20 cellular contexts compared by ENCODE assay signal in the genomic region with DNA sequence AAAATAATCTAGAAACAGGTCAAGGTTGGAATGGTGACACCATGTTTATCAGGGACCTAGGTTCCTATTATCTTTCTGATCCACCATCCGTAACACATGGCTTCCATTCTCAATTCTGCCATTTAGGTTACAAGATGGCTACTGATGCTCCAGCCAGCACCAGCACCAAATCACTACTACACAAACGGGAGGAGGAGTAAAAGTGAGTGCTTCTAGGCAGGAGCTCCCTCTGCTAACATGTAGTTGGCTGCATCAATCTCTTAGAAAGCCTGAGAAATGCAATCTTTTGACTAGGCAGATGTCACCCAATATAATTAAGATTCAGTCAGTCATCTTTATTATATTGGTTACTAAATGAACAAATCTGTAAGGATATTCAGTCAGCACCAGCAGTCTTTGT.
A peak's percentile ranks its signal among the peaks of the same experiment; 100 is the strongest.
DNase-seq lines count a peak whose midpoint lies in the region; ATAC-seq and TF ChIP-seq lines count a peak whose summit lies in the region.
"Had no signal": no experiment of that assay in that cellular context is flagged by ENCODE, and none has a peak within 500 bp of the region (broad histone marks: within the 10 kb centered on the region; RNA-seq: fewer than 3 reads in every experiment).

No MANE protein-coding gene starts in this region.

- H2AFZ ChIP-seq in hepatocyte: no peak overlapping the region

- no peak for ATAC-seq in stimulated activated naive CD8-positive, alpha-beta T cell treated with anti-CD3 and anti-CD28 coated beads, Interleukin-15, Interleukin-2, amounts not matched to agents 100 U/mL and 50 U/mL, for 24 hours
- ATAC-seq in GM19455 (IDR thresholded peaks at IDR 0.05; ENCODE audit: unreplicated experiment) (no peak), HG02885 (IDR thresholded peaks at IDR 0.05; ENCODE audit: poor library complexity, unreplicated experiment) (no peak)
- ATAC-seq: Panc1; sciatic nerve; stimulated activated memory B cell treated with anti-CD40 and anti-IgM and Interleukin-4, amounts not matched to agents 10 μg/mL and 1 μg/mL and 100 μg/mL, for 72 hours; WTC11 had no signal

- no peaks in the 10 kb centered on the region for H3K27me3 Mint-ChIP-seq in stimulated activated naive CD8-positive, alpha-beta T cell treated with anti-CD3 and anti-CD28 coated beads, Interleukin-15, Interleukin-2, amounts not matched to agents 100 ng/mL and 50 ng/mL, for 24 hours
- H3K27me3 Mint-ChIP-seq in activated CD4-positive, alpha-beta memory T cell treated with anti-CD3 and anti-CD28 coated beads for 36 hours: no peaks in the 10 kb centered on the region
- H3K27me3 Mint-ChIP-seq: stimulated activated memory B cell treated with anti-CD40 and anti-IgM and Interleukin-4, amounts not matched to agents 10 μg/mL and 1 μg/mL and 100 μg/mL, for 72 hours had no signal

- H3K4me1 Mint-ChIP-seq in stimulated activated naive CD8-positive, alpha-beta T cell treated with anti-CD3 and anti-CD28 coated beads, Interleukin-15, Interleukin-2, amounts not matched to agents 100 ng/mL and 50 ng/mL, for 24 hours (ENCODE audit: low read depth): peaks cover 46% of the 10 kb centered on the region
- H3K4me1 Mint-ChIP-seq in activated CD4-positive, alpha-beta memory T cell treated with anti-CD3 and anti-CD28 coated beads for 36 hours (ENCODE audit: low read depth): peaks cover 38% of the 10 kb centered on the region
- H3K4me1 Mint-ChIP-seq: stimulated activated memory B cell treated with anti-CD40 and anti-IgM and Interleukin-4, amounts not matched to agents 10 μg/mL and 1 μg/mL and 100 μg/mL, for 72 hours; WTC11 had no signal

- H3K4me3 Mint-ChIP-seq in stimulated activated naive CD8-positive, alpha-beta T cell treated with anti-CD3 and anti-CD28 coated beads, Interleukin-15, Interleukin-2, amounts not matched to agents 100 ng/mL and 50 ng/mL, for 24 hours: no peak overlapping the region
- no peak overlapping the region for H3K4me3 Mint-ChIP-seq in activated CD4-positive, alpha-beta memory T cell treated with anti-CD3 and anti-CD28 coated beads for 36 hours
- H3K4me3 Mint-ChIP-seq: CD4-positive, CD25-positive, alpha-beta regulatory T cell; nephron; stimulated activated memory B cell treated with anti-CD40 and anti-IgM and Interleukin-4, amounts not matched to agents 10 μg/mL and 1 μg/mL and 100 μg/mL, for 72 hours; WTC11 had no signal

- H3K9me2 ChIP-seq in hepatocyte (replicated peaks; ENCODE audit: insufficient read depth): no peaks in the 10 kb centered on the region

- WGBS in hepatocyte (ENCODE audit: low lambda C conversion rate, missing lambda C conversion rate): 98% methylated on average over 2 of the region's 2 CpGs

- POLR2A ChIA-PET in activated CD4-positive, alpha-beta memory T cell treated with anti-CD3 and anti-CD28 coated beads for 36 hours (lab: Charles Lee): interaction anchor here (0.6 to 2.1 kb wide), 4 partner anchors 26 to 59 kb away, joined by 3 to 8 read pairs (median 4); no protein-coding TSS in a partner anchor

- no peaks in the 10 kb centered on the region for H3K36me3 ChIP-seq in hepatocyte (replicated peaks; ENCODE audit: insufficient read depth, low read depth)
- H3K36me3 ChIP-seq: esophagus squamous epithelium had no signal

- CTCF ChIA-PET in activated CD4-positive, alpha-beta memory T cell treated with anti-CD3 and anti-CD28 coated beads for 36 hours (lab: Charles Lee): interaction anchor here (1.0 kb wide), 2 partner anchors 30 to 75 kb away, joined by 4 to 6 read pairs; no protein-coding TSS in a partner anchor

- H3K4me2 ChIP-seq in hepatocyte: no peak overlapping the region

- peaks cover 5% of the 10 kb centered on the region for H3K9me3 Mint-ChIP-seq in stimulated activated naive CD8-positive, alpha-beta T cell treated with anti-CD3 and anti-CD28 coated beads, Interleukin-15, Interleukin-2, amounts not matched to agents 100 ng/mL and 50 ng/mL, for 24 hours
- no peaks in the 10 kb centered on the region for H3K9me3 Mint-ChIP-seq in activated CD4-positive, alpha-beta memory T cell treated with anti-CD3 and anti-CD28 coated beads for 36 hours
- H3K9me3 Mint-ChIP-seq: nephron, WTC11 had no signal

- H3K9me3 ChIP-seq in hepatocyte (ENCODE audit: low read depth): no peaks in the 10 kb centered on the region
- H3K9me3 ChIP-seq: esophagus squamous epithelium had no signal

- H3K4me3 ChIP-seq in hepatocyte: no peak overlapping the region
- H3K4me3 ChIP-seq: esophagus squamous epithelium, GM12878 had no signal

- peak overlapping the region; percentile 65 for H3K27ac ChIP-seq in hepatocyte

- no peaks in the 10 kb centered on the region for H3K36me3 Mint-ChIP-seq in stimulated activated naive CD8-positive, alpha-beta T cell treated with anti-CD3 and anti-CD28 coated beads, Interleukin-15, Interleukin-2, amounts not matched to agents 100 ng/mL and 50 ng/mL, for 24 hours (ENCODE audit: low read depth)
- H3K36me3 Mint-ChIP-seq in activated CD4-positive, alpha-beta memory T cell treated with anti-CD3 and anti-CD28 coated beads for 36 hours: no peaks in the 10 kb centered on the region
- H3K36me3 Mint-ChIP-seq: CD4-positive, CD25-positive, alpha-beta regulatory T cell; stimulated activated memory B cell treated with anti-CD40 and anti-IgM and Interleukin-4, amounts not matched to agents 10 μg/mL and 1 μg/mL and 100 μg/mL, for 72 hours; WTC11 had no signal

- DNase-seq in stimulated activated naive CD8-positive, alpha-beta T cell treated with anti-CD3 and anti-CD28 coated beads, Interleukin-15, Interleukin-2, amounts not matched to agents 100 U/mL and 50 U/mL, for 24 hours: no peak
- DNase-seq in activated CD4-positive, alpha-beta memory T cell treated with anti-CD3 and anti-CD28 coated beads for 36 hours: no peak
- DNase-seq in hepatocyte (ENCODE audit: low spot score) (no peak), DMS 273 treated with DMSO at 0.1 percent for 48 hours (lab: John Stamatoyannopoulos, UW) (no peak), occipital lobe (lab: John Stamatoyannopoulos, UW) (no peak)
- DNase-seq: aorta, esophagus squamous epithelium, NCI-H1048, NCI-H2029 treated with DMSO at 0.1 percent for 48 hours, NCI-H446 had no signal

- no peak for TF ChIP-seq CTCF in hepatocyte (IDR thresholded peaks at IDR 0.05; ENCODE audit: poor library complexity)

- H3K4me1 ChIP-seq in hepatocyte (ENCODE audit: insufficient read depth): peaks cover 23% of the 10 kb centered on the region

- H4K20me1 ChIP-seq in hepatocyte (ENCODE audit: insufficient read depth, poor library complexity, severe bottlenecking): no peaks in the 10 kb centered on the region

- intact Hi-C loops in activated CD4-positive, alpha-beta memory T cell treated with anti-CD3 and anti-CD28 coated beads for 36 hours (cut with micrococcal nuclease): loop anchor here (1.0 to 2.0 kb wide), 5 partner anchors 29 to 207 kb away; no protein-coding TSS in a partner anchor

- H3K27ac Mint-ChIP-seq in stimulated activated naive CD8-positive, alpha-beta T cell treated with anti-CD3 and anti-CD28 coated beads, Interleukin-15, Interleukin-2, amounts not matched to agents 100 ng/mL and 50 ng/mL, for 24 hours: peak overlapping the region; percentile 37
- peak overlapping the region; percentile 61 for H3K27ac Mint-ChIP-seq in activated CD4-positive, alpha-beta memory T cell treated with anti-CD3 and anti-CD28 coated beads for 36 hours
- H3K27ac Mint-ChIP-seq: nephron; stimulated activated memory B cell treated with anti-CD40 and anti-IgM and Interleukin-4, amounts not matched to agents 10 μg/mL and 1 μg/mL and 100 μg/mL, for 72 hours; WTC11 had no signal

- H3K79me2 ChIP-seq in hepatocyte: no peaks in the 10 kb centered on the region

- H3K27me3 ChIP-seq in hepatocyte: no peaks in the 10 kb centered on the region
- H3K27me3 ChIP-seq: esophagus squamous epithelium had no signal
